ENCODE assay signal across 8 cellular contexts in the genomic region with DNA sequence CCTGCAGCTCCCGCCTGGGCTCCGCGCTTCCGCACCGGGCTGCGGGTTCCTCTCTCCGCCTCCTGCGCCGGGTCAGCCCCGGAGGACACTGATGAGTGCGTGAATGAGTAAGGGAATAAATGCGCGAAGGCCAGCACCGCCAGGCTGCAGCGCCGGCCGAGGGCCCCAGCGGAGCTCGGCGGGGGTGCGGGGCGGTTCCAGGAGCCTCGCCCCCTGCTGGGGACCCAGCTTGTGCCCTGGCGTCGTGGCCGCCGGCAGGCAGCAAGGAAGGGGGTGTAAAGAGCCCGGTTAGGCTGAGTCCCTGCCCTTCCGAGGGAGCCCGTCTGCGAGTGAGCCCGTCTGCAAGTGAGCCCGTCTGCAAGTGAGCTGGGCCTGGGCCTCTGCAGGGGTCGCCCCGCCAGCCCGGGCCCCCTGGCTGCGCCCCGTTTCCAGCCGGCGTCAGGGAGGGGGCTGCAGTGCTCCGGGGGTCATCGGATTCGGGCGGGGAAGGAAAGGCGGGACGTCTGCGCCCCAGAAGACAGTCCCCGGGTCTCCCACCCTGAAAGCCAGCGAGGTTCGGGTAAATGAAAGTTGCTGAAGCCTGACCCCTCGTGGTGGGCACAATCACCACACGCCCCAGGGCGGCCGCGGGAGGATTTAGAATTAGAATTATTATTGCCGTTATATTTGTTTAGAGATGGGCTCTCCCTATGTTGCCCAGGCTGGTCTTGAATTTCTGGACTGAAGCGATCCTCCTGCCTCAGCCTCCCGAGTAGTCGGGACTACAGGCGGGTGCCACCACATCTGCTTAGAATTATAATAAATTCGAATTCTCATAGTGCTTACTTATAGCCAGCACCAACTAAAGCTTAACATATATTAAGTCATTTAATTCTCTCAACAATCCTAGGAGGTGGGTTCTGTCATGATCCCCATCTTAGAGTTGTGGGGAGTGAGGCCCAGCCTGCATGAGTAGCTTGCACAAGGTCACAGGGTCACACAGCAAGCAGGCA. TPM values are rescaled to one million over a fixed set of nuclear protein-coding genes. Genes with fewer than 3 reads are reported as not detected.
DNase-seq lines count a peak whose midpoint lies in the region; ATAC-seq and TF ChIP-seq lines count a peak whose summit lies in the region.

No MANE protein-coding gene starts in this region.

- in situ Hi-C loops in GM13976 (cut with MboI; ENCODE audit: low sequenced_read_pairs, unreplicated experiment) = loop anchor here (10.0 kb wide), 1 partner anchor 84 kb away; no protein-coding TSS in a partner anchor
- in situ Hi-C loops in Panc1 (cut with HindIII; ENCODE audit: low pct_unique_long_range_greater_than_20kb, low sequenced_read_pairs) = loop anchor here (5.0 kb wide), 1 partner anchor 81 kb away; no protein-coding TSS in a partner anchor

- ATAC-seq in HG03159 (IDR thresholded peaks at IDR 0.05; ENCODE audit: unreplicated experiment) = peak; percentile 70
- peak; percentile 87 for ATAC-seq in Panc1
- ATAC-seq in activated T-helper 17 cell treated with anti-CD3 and anti-CD28 coated beads, Interleukin-2, amount 50 U/mL, for 72 hours (replicated peaks) = peak; percentile 76
- ATAC-seq in stimulated activated naive CD8-positive, alpha-beta T cell treated with anti-CD3 and anti-CD28 coated beads, Interleukin-15, amount 100 ng/mL, for 72 hours = peak; percentile 88

- H3K4me1 ChIP-seq in Panc1 (ENCODE audit: control insufficient read depth, insufficient read depth, low read length) = peaks cover 29% of the 10 kb centered on the region

- H3K27ac ChIP-seq in Panc1 (ENCODE audit: low read length) = peak overlapping the region; percentile 78

- no peaks in the 10 kb centered on the region for H3K27me3 Mint-ChIP-seq in activated T-helper 17 cell treated with anti-CD3 and anti-CD28 coated beads, Interleukin-2, amount 50 U/mL, for 72 hours
- H3K27me3 Mint-ChIP-seq in nephron (ENCODE audit: low read depth) = peaks cover 13% of the 10 kb centered on the region
- H3K27me3 Mint-ChIP-seq in stimulated activated naive CD8-positive, alpha-beta T cell treated with anti-CD3 and anti-CD28 coated beads, Interleukin-15, amount 100 ng/mL, for 72 hours = peaks cover 29% of the 10 kb centered on the region

- H3K4me1 Mint-ChIP-seq in activated T-helper 17 cell treated with anti-CD3 and anti-CD28 coated beads, Interleukin-2, amount 50 U/mL, for 72 hours = peaks cover 4% of the 10 kb centered on the region
- peaks cover 17% of the 10 kb centered on the region for H3K4me1 Mint-ChIP-seq in nephron
- H3K4me1 Mint-ChIP-seq in stimulated activated naive CD8-positive, alpha-beta T cell treated with anti-CD3 and anti-CD28 coated beads, Interleukin-15, amount 100 ng/mL, for 72 hours = peaks cover 14% of the 10 kb centered on the region

- POLR2A ChIA-PET in Panc1 (lab: Charles Lee) = no interaction called here

- DNase-seq in GM13976 (ENCODE audit: low spot score) (peak; percentile 90), Panc1 (ENCODE audit: low read depth, low spot score) (no peak), fibroblast of the aortic adventitia (ENCODE audit: low read depth) (peak; percentile 63), OCI-M2 (lab: John Stamatoyannopoulos, UW; ENCODE audit: unreplicated experiment) (no peak)
- peak; percentile 76 to 83 for DNase-seq in stimulated activated naive CD8-positive, alpha-beta T cell treated with anti-CD3 and anti-CD28 coated beads, Interleukin-15, amount 100 ng/mL, for 72 hours

- H3K36me3 ChIP-seq in Panc1 (ENCODE audit: control insufficient read depth, insufficient read depth, low read length) = no peaks in the 10 kb centered on the region

- H3K4me3 ChIP-seq in Panc1 (ENCODE audit: low read depth in 2 of 2, low read length in 2 of 2) (peak overlapping the region; percentile 35 to 55), fibroblast of the aortic adventitia (ENCODE audit: low read depth, low read length) (peak overlapping the region; percentile 53)

- H3K27ac Mint-ChIP-seq in activated T-helper 17 cell treated with anti-CD3 and anti-CD28 coated beads, Interleukin-2, amount 50 U/mL, for 72 hours = no peak overlapping the region
- no peak overlapping the region for H3K27ac Mint-ChIP-seq in nephron
- H3K27ac Mint-ChIP-seq in stimulated activated naive CD8-positive, alpha-beta T cell treated with anti-CD3 and anti-CD28 coated beads, Interleukin-15, amount 100 ng/mL, for 72 hours = peak overlapping the region in 1 of 2 donors; percentile 16

- H3K9me3 Mint-ChIP-seq in activated T-helper 17 cell treated with anti-CD3 and anti-CD28 coated beads, Interleukin-2, amount 50 U/mL, for 72 hours = no peaks in the 10 kb centered on the region
- no peaks in the 10 kb centered on the region for H3K9me3 Mint-ChIP-seq in nephron
- H3K9me3 Mint-ChIP-seq in stimulated activated naive CD8-positive, alpha-beta T cell treated with anti-CD3 and anti-CD28 coated beads, Interleukin-15, amount 100 ng/mL, for 72 hours = no peaks in the 10 kb centered on the region

- no TSS peak for BruUV-seq in Panc1 (replicated peaks; lab: Mats Ljungman, UMichigan)

- H3K36me3 Mint-ChIP-seq in activated T-helper 17 cell treated with anti-CD3 and anti-CD28 coated beads, Interleukin-2, amount 50 U/mL, for 72 hours (ENCODE audit: low read depth) = no peaks in the 10 kb centered on the region
- H3K36me3 Mint-ChIP-seq in nephron (ENCODE audit: low read depth) = no peaks in the 10 kb centered on the region

- TF ChIP-seq CTCF in GM13976 (IDR thresholded peaks at IDR 0.05; ENCODE audit: borderline replicate concordance, control extremely low read depth, extremely low read depth, insufficient read depth, missing control alignments) (peak; percentile 77), Panc1 (IDR thresholded peaks at IDR 0.05) (peak; percentile 92), fibroblast of the aortic adventitia (IDR thresholded peaks at IDR 0.05; ENCODE audit: insufficient read depth, low read length) (peak; percentile 83), nephron (IDR thresholded peaks at IDR 0.05; ENCODE audit: unreplicated experiment in 3 of 3) (peak; percentile 87 to 90 (median 89))

- intact Hi-C loops in Panc1 (cut with micrococcal nuclease; ENCODE audit: unreplicated experiment) = loop anchor here (1.0 kb wide), 1 partner anchor 80 kb away; no protein-coding TSS in a partner anchor

- CTCF ChIA-PET in Panc1 (lab: Charles Lee) = interaction anchor here (0.6 to 2.5 kb wide), 5 partner anchors 11 to 105 kb away, joined by 3 to 15 read pairs (median 3); no protein-coding TSS in a partner anchor

- H3K4me3 Mint-ChIP-seq in activated T-helper 17 cell treated with anti-CD3 and anti-CD28 coated beads, Interleukin-2, amount 50 U/mL, for 72 hours = peak overlapping the region; percentile 72
- H3K4me3 Mint-ChIP-seq in nephron = peak overlapping the region; percentile 58 to 74 (median 65)
- H3K4me3 Mint-ChIP-seq in stimulated activated naive CD8-positive, alpha-beta T cell treated with anti-CD3 and anti-CD28 coated beads, Interleukin-15, amount 100 ng/mL, for 72 hours = peak overlapping the region; percentile 60 to 81

- H3K27me3 ChIP-seq in Panc1 (ENCODE audit: control insufficient read depth, insufficient read depth, low read length) = no peaks in the 10 kb centered on the region

- no peaks in the 10 kb centered on the region for H3K9me3 ChIP-seq in Panc1 (ENCODE audit: control insufficient read depth, insufficient read depth, low read depth, low read length)

RNA-seq across cellular contexts. Expression of a gene that starts 8.6 kb away (rescaled TPM):
- total RNA-seq in Panc1 (2021; ENCODE audit: unreplicated experiment) (0.74 TPM), fibroblast of the aortic adventitia (ENCODE audit: low replicate concordance) (0.09 and 0.16 TPM in 2 replicates)
- polyA plus RNA-seq in Panc1 (2012; ENCODE audit: insufficient read length) = 0.67 TPM
- total RNA-seq in activated T-helper 17 cell treated with anti-CD3 and anti-CD28 coated beads, Interleukin-2, amount 50 U/mL, for 72 hours = not detected

RNA-seq across cellular contexts. Expression of a gene that starts 38.7 kb away (rescaled TPM):
- total RNA-seq in Panc1 (2021; ENCODE audit: unreplicated experiment) (0.72 TPM), fibroblast of the aortic adventitia (ENCODE audit: low replicate concordance) (0.45 and 17.7 TPM in 2 replicates)
- polyA plus RNA-seq in Panc1 (2012; ENCODE audit: insufficient read length) = 1.2 TPM
- total RNA-seq in activated T-helper 17 cell treated with anti-CD3 and anti-CD28 coated beads, Interleukin-2, amount 50 U/mL, for 72 hours = under 1 TPM in 1 of 2 donors, not detected in 1; 0.45 TPM

Comparison
In these comparisons a context has a peak if more than half of its experiments do, and no peak if none do; other contexts are left out.
1. DNase-seq: peak in GM13976 (single experiment), fibroblast of the aortic adventitia (single experiment) and stimulated activated naive CD8-positive, alpha-beta T cell treated with anti-CD3 and anti-CD28 coated beads, Interleukin-15, amount 100 ng/mL, for 72 hours (2 of 2); none in Panc1 (single experiment) and OCI-M2 (single experiment).
2. Peak in every context shown above with its lines, with median percentiles within 50 percentile points of each other: CTCF ChIP-seq, ATAC-seq and H3K4me3 Mint-ChIP-seq.